11 cellular contexts compared by ENCODE assay signal in genomic region chr9:438961-439768, GRCh38.
A peak's percentile ranks its signal among the peaks of the same experiment; 100 is the strongest.
DNase-seq lines count a peak whose midpoint lies in the region; ATAC-seq, FAIRE-seq and TF ChIP-seq lines count a peak whose summit lies in the region.
"Had no signal": no experiment of that assay in that cellular context is flagged by ENCODE, and none has a peak within 500 bp of the region (broad histone marks: within the 10 kb centered on the region; RNA-seq: fewer than 3 reads in every experiment).

No MANE protein-coding gene starts in this region.

- dilution Hi-C loops in mammary epithelial cell (cut with HindIII; ENCODE audit: low sequenced_read_pairs), result no loop called here

- H3K9ac ChIP-seq in mammary epithelial cell (ENCODE audit: insufficient read depth, low read length), result no peak overlapping the region
- H3K9ac ChIP-seq: BLaER1 had no signal

- no peaks in the 10 kb centered on the region for H3K79me2 ChIP-seq in mammary epithelial cell (ENCODE audit: insufficient read depth, low read length)
- no peaks in the 10 kb centered on the region for H3K79me2 ChIP-seq in hepatocyte

- H3K4me2 ChIP-seq in mammary epithelial cell (ENCODE audit: insufficient read depth, low read depth, low read length) (no peak overlapping the region), hepatocyte (no peak overlapping the region)
- H3K4me2 ChIP-seq: BLaER1 had no signal

- H3K36me3 ChIP-seq in mammary epithelial cell (ENCODE audit: insufficient read depth, low read length) (no peaks in the 10 kb centered on the region), hepatocyte (replicated peaks; ENCODE audit: insufficient read depth, low read depth) (no peaks in the 10 kb centered on the region), small intestine (ENCODE audit: control insufficient read depth in 2 of 2, insufficient read depth in 2 of 2, low read length in 2 of 2) (no peaks in the 10 kb centered on the region)

- TF ChIP-seq CTCF in mammary epithelial cell (conservative IDR thresholded peaks at IDR 0.05 in 1 of 2, IDR thresholded peaks at IDR 0.05 in 1 of 2; ENCODE audit: extremely low read depth in 1 of 2, insufficient read depth in 1 of 2, low read depth in 1 of 2, low read length in 2 of 2) (no peak), hepatocyte (IDR thresholded peaks at IDR 0.05; ENCODE audit: poor library complexity) (no peak)

- H3K4me1 ChIP-seq in mammary epithelial cell (ENCODE audit: insufficient read depth, low read length) (peaks cover 7% of the 10 kb centered on the region), hepatocyte (ENCODE audit: insufficient read depth) (peaks cover 10% of the 10 kb centered on the region), small intestine (ENCODE audit: control insufficient read depth in 2 of 2, insufficient read depth in 1 of 2, low read depth in 1 of 2, low read length in 1 of 2) (no peaks in the 10 kb centered on the region)
- H3K4me1 ChIP-seq: BLaER1 had no signal

- H3K4me3 Mint-ChIP-seq in activated T-cell treated with anti-CD3 and anti-CD28 coated beads, Interleukin-2, amount 50 U/mL, for 72 hours, result no peak overlapping the region
- H3K4me3 Mint-ChIP-seq: naive B cell had no signal

- no peak for FAIRE-seq in small intestine (lab: Jason Lieb, UNC)
- FAIRE-seq: H54 had no signal

- H3K27ac Mint-ChIP-seq in activated T-cell treated with anti-CD3 and anti-CD28 coated beads, Interleukin-2, amount 50 U/mL, for 72 hours, result no peak overlapping the region

- intact Hi-C loops in mammary epithelial cell (cut with micrococcal nuclease), result no loop called here

- H3K27ac ChIP-seq in mammary epithelial cell (ENCODE audit: insufficient read depth, low read depth, low read length) (no peak overlapping the region), hepatocyte (peak overlapping the region; percentile 86), small intestine (ENCODE audit: low read depth in 1 of 2, low read length in 1 of 2) (no peak overlapping the region)
- H3K27ac ChIP-seq: BLaER1 had no signal

- peaks cover 13 to 44% of the 10 kb centered on the region in 2 donors for H3K36me3 Mint-ChIP-seq in activated T-cell treated with anti-CD3 and anti-CD28 coated beads, Interleukin-2, amount 50 U/mL, for 72 hours (ENCODE audit: insufficient read depth in 2 of 2)

- WGBS in mammary epithelial cell (ENCODE audit: low coverage, missing lambda C conversion rate), result 83% methylated on average over 19 of the region's 20 CpGs
- 83% methylated on average over 20 of the region's 20 CpGs for WGBS in hepatocyte (ENCODE audit: low lambda C conversion rate, missing lambda C conversion rate)
- 67 to 80% (median 75%) methylated on average over 20 of the region's 20 CpGs for WGBS in small intestine, 3 donors

- H3K9me3 Mint-ChIP-seq in activated T-cell treated with anti-CD3 and anti-CD28 coated beads, Interleukin-2, amount 50 U/mL, for 72 hours, result no peaks in the 10 kb centered on the region
- H3K9me3 Mint-ChIP-seq: naive B cell had no signal

- no peak for ATAC-seq in activated T-cell treated with anti-CD3 and anti-CD28 coated beads, Interleukin-2, amount 50 U/mL, for 72 hours (replicated peaks in 1 of 2)

- H3K4me3 ChIP-seq in mammary epithelial cell (replicated peaks in 1 of 3; ENCODE audit: insufficient read depth in 1 of 3, low read depth in 2 of 3, low read length in 3 of 3) (no peak overlapping the region), hepatocyte (no peak overlapping the region), small intestine (ENCODE audit: low read depth in 1 of 2, low read length in 2 of 2) (no peak overlapping the region)
- H3K4me3 ChIP-seq: BLaER1 had no signal

- H3K9me3 ChIP-seq in mammary epithelial cell (replicated peaks; ENCODE audit: insufficient read depth, low read length), result no peaks in the 10 kb centered on the region
- H3K9me3 ChIP-seq in hepatocyte (ENCODE audit: low read depth), result no peaks in the 10 kb centered on the region
- H3K9me3 ChIP-seq in small intestine (ENCODE audit: control insufficient read depth, low read depth), result no peaks in the 10 kb centered on the region
- H3K9me3 ChIP-seq: BLaER1 had no signal

- CTCF ChIA-PET in mammary epithelial cell (lab: Charles Lee; ENCODE audit: low non-redundant PET), result no interaction called here

- in situ Hi-C loops in mammary epithelial cell (cut with MboI; ENCODE audit: low sequenced_read_pairs in 2 of 2), result no loop called here

- BruUV-seq in mammary epithelial cell (replicated peaks; lab: Mats Ljungman, UMichigan), result no TSS peak

- DNase-seq in GM03348 (ENCODE audit: low spot score) (peak; percentile 13), mammary epithelial cell (peak; percentile 73), hepatocyte (ENCODE audit: low spot score) (no peak), small intestine (peak; percentile 76), HuH-7.5 (ENCODE audit: low spot score) (no peak), NK-92 (lab: John Stamatoyannopoulos, UW; ENCODE audit: unreplicated experiment) (no peak), NCI-H748 treated with DMSO at 0.1 percent for 48 hours (lab: John Stamatoyannopoulos, UW) (no peak)
- no peak for DNase-seq in activated T-cell treated with anti-CD3 and anti-CD28 coated beads, Interleukin-2, amount 50 U/mL, for 72 hours
- DNase-seq: naive B cell had no signal

- H3K27me3 ChIP-seq in mammary epithelial cell (ENCODE audit: insufficient read depth, low read length) (no peaks in the 10 kb centered on the region), hepatocyte (no peaks in the 10 kb centered on the region), small intestine (ENCODE audit: control insufficient read depth in 2 of 2, insufficient read depth in 2 of 2, low read length in 2 of 2) (no peaks in the 10 kb centered on the region)
- H3K27me3 ChIP-seq: BLaER1 had no signal

- no peaks in the 10 kb centered on the region for H3K9me2 ChIP-seq in hepatocyte (replicated peaks; ENCODE audit: insufficient read depth)

- H2AFZ ChIP-seq in mammary epithelial cell (ENCODE audit: low read depth, low read length), result no peak overlapping the region
- no peak overlapping the region for H2AFZ ChIP-seq in hepatocyte

- H3K27me3 Mint-ChIP-seq in activated T-cell treated with anti-CD3 and anti-CD28 coated beads, Interleukin-2, amount 50 U/mL, for 72 hours (ENCODE audit: low read depth), result no peaks in the 10 kb centered on the region
- H3K27me3 Mint-ChIP-seq: naive B cell had no signal

- H3K4me1 Mint-ChIP-seq in activated T-cell treated with anti-CD3 and anti-CD28 coated beads, Interleukin-2, amount 50 U/mL, for 72 hours (ENCODE audit: low read depth), result no peaks in the 10 kb centered on the region
- H3K4me1 Mint-ChIP-seq: naive B cell had no signal

- H4K20me1 ChIP-seq in mammary epithelial cell (ENCODE audit: insufficient read depth, low read length) (no peaks in the 10 kb centered on the region), hepatocyte (ENCODE audit: insufficient read depth, poor library complexity, severe bottlenecking) (no peaks in the 10 kb centered on the region)
- H4K20me1 ChIP-seq: BLaER1 had no signal

Comparison
In these comparisons a context has a peak if more than half of its experiments do, and no peak if none do; other contexts are left out.
1. DNase-seq: peak in GM03348 (single experiment), mammary epithelial cell (single experiment) and small intestine (single experiment); none in hepatocyte (single experiment), HuH-7.5 (single experiment), activated T-cell treated with anti-CD3 and anti-CD28 coated beads, Interleukin-2, amount 50 U/mL, for 72 hours (0 of 2), NK-92 (single experiment) and NCI-H748 treated with DMSO at 0.1 percent for 48 hours (single experiment).